In genomic region chr1:158035976-158036583, GRCh38 we compare ENCODE assay signal across 8 cellular contexts. TPM values are rescaled to one million over a fixed set of nuclear protein-coding genes. Genes with fewer than 3 reads are reported as not detected.
DNase-seq lines count a peak whose midpoint lies in the region; ATAC-seq and TF ChIP-seq lines count a peak whose summit lies in the region.

No MANE protein-coding gene starts in this region.

- TF ChIP-seq CTCF in AG04450 (IDR thresholded peaks at IDR 0.05; ENCODE audit: low read depth, low read length) (peak; percentile 76), GM13977 (IDR thresholded peaks at IDR 0.05; ENCODE audit: extremely low read depth, insufficient read depth, missing control alignments) (peak; percentile 52), SU-DHL-6 (IDR thresholded peaks at IDR 0.05; ENCODE audit: insufficient read depth, low read length, poor library complexity, severe bottlenecking) (peak; percentile 68), heart left ventricle (IDR thresholded peaks at IDR 0.05) (peak; percentile 63 to 83 (median 76))

- no peaks in the 10 kb centered on the region for H3K9me2 ChIP-seq in SU-DHL-6 (replicated peaks; ENCODE audit: insufficient read depth, low read length)

- no peak overlapping the region for H2AFZ ChIP-seq in SU-DHL-6 (ENCODE audit: low read depth, low read length, severe bottlenecking)

- POLR2A ChIA-PET in AG04450 (lab: Yijun Ruan, JAX), result no interaction called here

- TF ChIP-seq POLR2A in heart left ventricle (IDR thresholded peaks at IDR 0.05), result no peak

- H3K9me3 ChIP-seq in AG04450 (ENCODE audit: control insufficient read depth, insufficient read depth, low read length) (no peaks in the 10 kb centered on the region), SU-DHL-6 (ENCODE audit: insufficient read depth, low read length) (no peaks in the 10 kb centered on the region), heart left ventricle (no peaks in the 10 kb centered on the region)

- DNase-seq in AG04450 (ENCODE audit: low read depth, low spot score) (no peak), GM13977 (ENCODE audit: low spot score) (no peak), heart left ventricle (peak in 2 of 5 donors; percentile 35 to 51), HPDE6-E6E7 (ENCODE audit: extremely low spot score) (no peak)
- DNase-seq in stimulated activated CD8-positive, alpha-beta memory T cell treated with anti-CD3 and anti-CD28 coated beads, Interleukin-12 subunit alpha, Interleukin-12 subunit beta, amount 100 ng/mL, for 1 hour (ENCODE audit: low read depth), result peak; percentile 5

- CTCF ChIA-PET in AG04450 (lab: Charles Lee), result interaction anchor here (0.6 to 6.9 kb wide), 20 partner anchors 9 to 67 kb away, joined by 3 to 146 read pairs (median 5); partner anchors contain the start of gene KIRREL1

- H3K4me3 ChIP-seq in AG04450 (ENCODE audit: low read depth, low read length) (no peak overlapping the region), SU-DHL-6 (ENCODE audit: insufficient read depth, low read length, poor library complexity, severe bottlenecking) (no peak overlapping the region), heart left ventricle (no peak overlapping the region)

- peak in 2 of 4 donors; percentile 40 to 52 for ATAC-seq in heart left ventricle
- no peak for ATAC-seq in activated CD4-positive, CD25-positive, alpha-beta regulatory T cell treated with anti-CD3 and anti-CD28 coated beads, Interleukin-2, amount 50 U/mL, for 24 hours
- ATAC-seq in HG03520 (IDR thresholded peaks at IDR 0.05; ENCODE audit: unreplicated experiment), result no peak

- H3K27me3 ChIP-seq in AG04450 (ENCODE audit: control insufficient read depth, insufficient read depth, low read length) (no peaks in the 10 kb centered on the region), SU-DHL-6 (ENCODE audit: low read length) (no peaks in the 10 kb centered on the region), heart left ventricle (no peaks in the 10 kb centered on the region)

- in situ Hi-C loops in GM13977 (cut with MboI; ENCODE audit: low pct_unique_long_range_greater_than_20kb, low sequenced_read_pairs, unreplicated experiment), result no loop called here

- H3K36me3 ChIP-seq in SU-DHL-6 (ENCODE audit: low read length), result no peaks in the 10 kb centered on the region
- H3K36me3 ChIP-seq in heart left ventricle, result peaks cover 0 to 3% (median 0%) of the 10 kb centered on the region in 9 donors

- no peaks in the 10 kb centered on the region for H3F3A ChIP-seq in SU-DHL-6 (ENCODE audit: insufficient read depth)

- peaks cover 0 to 47% (median 18%) of the 10 kb centered on the region in 12 donors for H3K4me1 ChIP-seq in heart left ventricle

- 55 to 59% (median 57%) methylated on average over 8 of the region's 8 CpGs for WGBS in heart left ventricle, 4 donors

- H3K27ac ChIP-seq in AG04450 (ENCODE audit: low read depth, low read length) (no peak overlapping the region), SU-DHL-6 (ENCODE audit: low read depth, low read length) (no peak overlapping the region), heart left ventricle (no peak overlapping the region)

- H3K9ac ChIP-seq in SU-DHL-6 (ENCODE audit: low read length), result no peak overlapping the region

- no peaks in the 10 kb centered on the region for H3K79me2 ChIP-seq in SU-DHL-6 (ENCODE audit: insufficient read depth, low read length)

- H4K20me1 ChIP-seq in SU-DHL-6 (ENCODE audit: low read depth, low read length), result no peaks in the 10 kb centered on the region

- intact Hi-C loops in heart left ventricle (cut with DNase I), result loop anchor here in 9 of 10 donors (1.0 to 10.0 kb wide), 7 partner anchors 41 to 51 kb away; partner anchors contain the start of gene KIRREL1 (in 3 of the 9)

- no peak overlapping the region for H3K4me2 ChIP-seq in SU-DHL-6 (ENCODE audit: low read depth, low read length, poor library complexity, severe bottlenecking)

RNA-seq across cellular contexts. Expression of gene KIRREL1, which starts 42.6 kb away (rescaled TPM):
- polyA plus RNA-seq in AG04450 (2011; rRNA removed) (42.3 and 53.7 TPM in 2 replicates), heart left ventricle (1 to 10 TPM; 3.2 to 8.4 TPM)
- polyA minus RNA-seq in AG04450 (2011; rRNA and poly(A)+ RNA removed), result 96.0 and 123 TPM in 2 replicates
- total RNA-seq in heart left ventricle, result 10 to 100 TPM in 4 of 9 donors, 1 to 10 TPM in 5; 6.1 to 22.7 (median 8.2) TPM
